In genomic region chr12:116708826-116709756, GRCh38 we compare ENCODE assay signal across 1 cellular context.
TF ChIP-seq lines count a peak whose summit lies in the region.

No MANE protein-coding gene starts in this region.

TF ChIP-seq in H1, 55 proteins besides CTCF, POLR2A, EP300 and RAD21 (continued from another document):
- TF ChIP-seq EGR1 (IDR thresholded peaks at IDR 0.05; ENCODE audit: borderline replicate concordance, low read depth, low read length): no peak
- TF ChIP-seq TAF1 (IDR thresholded peaks at IDR 0.05; ENCODE audit: low read depth, low read length): no peak
- no peak for TF ChIP-seq JUN (IDR thresholded peaks at IDR 0.05; ENCODE audit: low read depth, low read length)
